ENCODE assay signal across 13 cellular contexts in the genomic region with DNA sequence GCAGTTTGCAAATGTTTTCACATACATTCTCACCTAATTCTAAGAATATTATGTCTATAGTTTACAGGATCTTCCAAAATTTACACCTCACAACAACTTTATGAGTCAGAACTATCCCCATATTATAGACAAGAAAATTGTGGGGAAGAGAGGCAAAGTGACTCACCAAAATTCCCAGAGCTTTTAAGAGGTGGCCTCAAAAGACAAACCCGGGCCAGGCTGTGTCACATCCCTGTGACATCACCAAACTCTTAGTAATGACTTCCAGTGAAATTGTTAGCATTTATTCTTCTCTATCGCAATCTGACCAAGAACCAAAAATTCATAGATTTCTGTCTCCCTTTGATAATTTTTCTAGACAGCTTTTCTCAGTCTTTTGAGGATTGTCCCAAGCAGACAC.
A peak's percentile ranks its signal among the peaks of the same experiment; 100 is the strongest.
DNase-seq lines count a peak whose midpoint lies in the region; ATAC-seq, FAIRE-seq and TF ChIP-seq lines count a peak whose summit lies in the region.
"Had no signal": no experiment of that assay in that cellular context is flagged by ENCODE, and none has a peak within 500 bp of the region (broad histone marks: within the 10 kb centered on the region; RNA-seq: fewer than 3 reads in every experiment).

No MANE protein-coding gene starts in this region.

- no peak overlapping the region for H2BK120ac ChIP-seq in mesenchymal stem cell (ENCODE audit: low read depth, low read length)

- CTCF ChIA-PET in A549 (lab: Yijun Ruan, JAX) = no interaction called here

- H4K91ac ChIP-seq in mesenchymal stem cell (ENCODE audit: low read length) = no peak overlapping the region

- H2AK5ac ChIP-seq in mesenchymal stem cell (ENCODE audit: low read length, severe bottlenecking) = no peak overlapping the region

- no peak overlapping the region for H3K14ac ChIP-seq in mesenchymal stem cell (ENCODE audit: low read length in 2 of 2)

- POLR2A ChIA-PET in A549 (lab: Yijun Ruan, JAX) = no interaction called here

- peak; percentile 9 to 21 for DNase-seq in A549 (ENCODE audit: low read depth in 1 of 2, low spot score in 1 of 2)
- DNase-seq in MG63 = peak; percentile 45
- peak; percentile 34 for DNase-seq in dermis blood vessel endothelial cell
- DNase-seq in mesenchymal stem cell = peak; percentile 87
- no peak for DNase-seq in NCI-H1048 (lab: John Stamatoyannopoulos, UW)
- DNase-seq in T-helper 2 cell treated with Interferon-gamma antibody and Interleukin-4, amounts not matched to agents 5 μg/mL and 100 μg/mL, for 36 hours (ENCODE audit: low spot score) = no peak
- no peak for DNase-seq in D721Med (ENCODE audit: insufficient read length, low spot score)
- DNase-seq: activated B cell treated with CpG ODN at 0.5 μM for 24 hours; DMS79 treated with DMSO at 0.1 percent for 48 hours; NCI-H2029 treated with DMSO at 0.1 percent for 48 hours; spleen; stimulated activated CD8-positive, alpha-beta memory T cell treated with anti-CD3 and anti-CD28 coated beads, Interleukin-4, amount 100 ng/mL, for 48 hours had no signal

- H3K9ac ChIP-seq in mesenchymal stem cell (ENCODE audit: low read length) = peak overlapping the region; percentile 73

- H3K79me1 ChIP-seq in mesenchymal stem cell (replicated peaks; ENCODE audit: low read length, poor library complexity, severe bottlenecking) = no peaks in the 10 kb centered on the region

- no peak for FAIRE-seq in A549 (lab: Jason Lieb, UNC)
- no peak for FAIRE-seq in D721Med (lab: Jason Lieb, UNC)

- no peak overlapping the region for H3K27ac Mint-ChIP-seq in T-helper 2 cell treated with Interferon-gamma antibody and Interleukin-4, amounts not matched to agents 5 μg/mL and 100 μg/mL, for 36 hours
- H3K27ac Mint-ChIP-seq: activated B cell treated with CpG ODN at 0.5 μM for 24 hours had no signal

- no peaks in the 10 kb centered on the region for H3K27me3 Mint-ChIP-seq in T-helper 2 cell treated with Interferon-gamma antibody and Interleukin-4, amounts not matched to agents 5 μg/mL and 100 μg/mL, for 36 hours (ENCODE audit: low read depth)
- H3K27me3 Mint-ChIP-seq: activated B cell treated with CpG ODN at 0.5 μM for 24 hours had no signal

- no peak overlapping the region for H4K8ac ChIP-seq in mesenchymal stem cell (ENCODE audit: low read length)

- no peaks in the 10 kb centered on the region for H3K9me3 Mint-ChIP-seq in T-helper 2 cell treated with Interferon-gamma antibody and Interleukin-4, amounts not matched to agents 5 μg/mL and 100 μg/mL, for 36 hours
- H3K9me3 Mint-ChIP-seq: activated B cell treated with CpG ODN at 0.5 μM for 24 hours had no signal

- H3K27me3 ChIP-seq in MG63 = no peaks in the 10 kb centered on the region
- no peaks in the 10 kb centered on the region for H3K27me3 ChIP-seq in mesenchymal stem cell (ENCODE audit: control insufficient read depth in 1 of 2, insufficient read depth in 1 of 2, low read length in 2 of 2)
- H3K27me3 ChIP-seq: spleen had no signal

- no peaks in the 10 kb centered on the region for H3K36me3 Mint-ChIP-seq in T-helper 2 cell treated with Interferon-gamma antibody and Interleukin-4, amounts not matched to agents 5 μg/mL and 100 μg/mL, for 36 hours (ENCODE audit: low read depth)

- H3K4me3 Mint-ChIP-seq in T-helper 2 cell treated with Interferon-gamma antibody and Interleukin-4, amounts not matched to agents 5 μg/mL and 100 μg/mL, for 36 hours = no peak overlapping the region
- H3K4me3 Mint-ChIP-seq: activated B cell treated with CpG ODN at 0.5 μM for 24 hours had no signal

- peak overlapping the region; percentile 48 for H2BK5ac ChIP-seq in mesenchymal stem cell (ENCODE audit: low read depth, low read length, poor library complexity, severe bottlenecking)

- TF ChIP-seq CTCF in A549 (IDR thresholded peaks at IDR 0.05) (no peak), D721Med (IDR thresholded peaks at IDR 0.05; ENCODE audit: insufficient read depth, missing control alignments) (no peak)

- no peak overlapping the region for H3K18ac ChIP-seq in mesenchymal stem cell (ENCODE audit: low read depth in 1 of 2, low read length in 2 of 2)

- H3K4me1 ChIP-seq in A549 (peaks cover 15% of the 10 kb centered on the region), mesenchymal stem cell (ENCODE audit: control insufficient read depth, insufficient read depth, low read depth, low read length) (peaks cover 15% of the 10 kb centered on the region)
- H3K4me1 ChIP-seq: spleen had no signal

- no peak overlapping the region for H3K4me3 ChIP-seq in A549
- H3K4me3 ChIP-seq in MG63 = no peak overlapping the region
- H3K4me3 ChIP-seq in mesenchymal stem cell (ENCODE audit: insufficient read depth in 1 of 2, low read depth in 1 of 2, low read length in 2 of 2) = peak overlapping the region in 1 of 2 experiments; percentile 58
- H3K4me3 ChIP-seq: spleen had no signal

- TF ChIP-seq EP300 in A549 (IDR thresholded peaks at IDR 0.05) = no peak

- H3K9me3 ChIP-seq in A549 (no peaks in the 10 kb centered on the region), MG63 (no peaks in the 10 kb centered on the region), mesenchymal stem cell (ENCODE audit: control insufficient read depth, low read length) (peaks cover 6% of the 10 kb centered on the region)
- H3K9me3 ChIP-seq: spleen had no signal

- H3K36me3 ChIP-seq in MG63 (no peaks in the 10 kb centered on the region), mesenchymal stem cell (ENCODE audit: control insufficient read depth in 1 of 2, insufficient read depth in 2 of 2, low read depth in 1 of 2, low read length in 2 of 2) (peaks cover 0 to 3% of the 10 kb centered on the region in 2 experiments)
- H3K36me3 ChIP-seq: spleen had no signal

- H2AFZ ChIP-seq in mesenchymal stem cell (ENCODE audit: low read depth, low read length) = no peak overlapping the region

- H2BK12ac ChIP-seq in mesenchymal stem cell (ENCODE audit: low read length in 2 of 2) = no peak overlapping the region

- 0 out of 6 replicates have a peak overlapping the region, but pooled peaks of 1 of the 2 experiments have one; percentile 3 for H3K27ac ChIP-seq in A549
- H3K27ac ChIP-seq in mesenchymal stem cell (ENCODE audit: low read length, poor library complexity, severe bottlenecking) = peak overlapping the region; percentile 91
- H3K27ac ChIP-seq: spleen had no signal

- no peak overlapping the region for H3K4ac ChIP-seq in mesenchymal stem cell (ENCODE audit: low read depth in 1 of 2, low read length in 2 of 2)

- H3K23ac ChIP-seq in mesenchymal stem cell (ENCODE audit: low read length in 2 of 2) = no peak overlapping the region

- WGBS in A549 (ENCODE audit: missing lambda C conversion rate) = 25% methylated on average over 2 of the region's 2 CpGs
- WGBS in mesenchymal stem cell = 29% methylated on average over 2 of the region's 2 CpGs

- TF ChIP-seq POLR2A in A549 (IDR thresholded peaks at IDR 0.05; ENCODE audit: low read length) = no peak

- TF ChIP-seq RAD21 in A549 (conservative IDR thresholded peaks at IDR 0.05 in 1 of 2, IDR thresholded peaks at IDR 0.05 in 1 of 2) = no peak

- no peak overlapping the region for H2BK15ac ChIP-seq in mesenchymal stem cell (ENCODE audit: low read depth, poor library complexity, severe bottlenecking)

- ATAC-seq in A549 = no peak
- ATAC-seq in HG02870 (IDR thresholded peaks at IDR 0.05; ENCODE audit: unreplicated experiment) = no peak

- H3K4me2 ChIP-seq in A549 = peak overlapping the region; percentile 37
- no peak overlapping the region for H3K4me2 ChIP-seq in mesenchymal stem cell (ENCODE audit: low read length, poor library complexity, severe bottlenecking)

- H3K4me1 Mint-ChIP-seq in T-helper 2 cell treated with Interferon-gamma antibody and Interleukin-4, amounts not matched to agents 5 μg/mL and 100 μg/mL, for 36 hours (ENCODE audit: low read depth) = no peaks in the 10 kb centered on the region
- H3K4me1 Mint-ChIP-seq: activated B cell treated with CpG ODN at 0.5 μM for 24 hours had no signal

TF ChIP-seq in A549, 52 proteins besides CTCF, POLR2A, EP300 and RAD21 (continues in another document):
- TF ChIP-seq SREBF2 (IDR thresholded peaks at IDR 0.05) (no peak), HOXA7 (CRISPR knock-in tag; IDR thresholded peaks at IDR 0.05) (no peak), ZNF302 (CRISPR knock-in tag; IDR thresholded peaks at IDR 0.05) (no peak), SMC3 (IDR thresholded peaks at IDR 0.05) (no peak), FOSB (CRISPR knock-in tag; IDR thresholded peaks at IDR 0.05) (no peak), ZFP36 (IDR thresholded peaks at IDR 0.05; ENCODE audit: borderline replicate concordance, partially characterized antibody) (no peak), KDM5A (IDR thresholded peaks at IDR 0.05) (no peak), MYC (IDR thresholded peaks at IDR 0.05; ENCODE audit: borderline replicate concordance, low read length) (no peak), BHLHE40 (IDR thresholded peaks at IDR 0.05; ENCODE audit: low read depth, low read length) (no peak), MAZ (IDR thresholded peaks at IDR 0.05; ENCODE audit: borderline replicate concordance, low read depth, low read length) (no peak), RFX5 (IDR thresholded peaks at IDR 0.05) (no peak), JUNB (IDR thresholded peaks at IDR 0.05) (no peak)
- TF ChIP-seq, protein P1, sequence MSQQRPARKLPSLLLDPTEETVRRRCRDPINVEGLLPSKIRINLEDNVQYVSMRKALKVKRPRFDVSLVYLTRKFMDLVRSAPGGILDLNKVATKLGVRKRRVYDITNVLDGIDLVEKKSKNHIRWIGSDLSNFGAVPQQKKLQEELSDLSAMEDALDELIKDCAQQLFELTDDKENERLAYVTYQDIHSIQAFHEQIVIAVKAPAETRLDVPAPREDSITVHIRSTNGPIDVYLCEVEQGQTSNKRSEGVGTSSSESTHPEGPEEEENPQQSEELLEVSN (IDR thresholded peaks at IDR 0.05; ENCODE audit: borderline replicate concordance, low read depth) = no peak
- TF ChIP-seq, protein P2, sequence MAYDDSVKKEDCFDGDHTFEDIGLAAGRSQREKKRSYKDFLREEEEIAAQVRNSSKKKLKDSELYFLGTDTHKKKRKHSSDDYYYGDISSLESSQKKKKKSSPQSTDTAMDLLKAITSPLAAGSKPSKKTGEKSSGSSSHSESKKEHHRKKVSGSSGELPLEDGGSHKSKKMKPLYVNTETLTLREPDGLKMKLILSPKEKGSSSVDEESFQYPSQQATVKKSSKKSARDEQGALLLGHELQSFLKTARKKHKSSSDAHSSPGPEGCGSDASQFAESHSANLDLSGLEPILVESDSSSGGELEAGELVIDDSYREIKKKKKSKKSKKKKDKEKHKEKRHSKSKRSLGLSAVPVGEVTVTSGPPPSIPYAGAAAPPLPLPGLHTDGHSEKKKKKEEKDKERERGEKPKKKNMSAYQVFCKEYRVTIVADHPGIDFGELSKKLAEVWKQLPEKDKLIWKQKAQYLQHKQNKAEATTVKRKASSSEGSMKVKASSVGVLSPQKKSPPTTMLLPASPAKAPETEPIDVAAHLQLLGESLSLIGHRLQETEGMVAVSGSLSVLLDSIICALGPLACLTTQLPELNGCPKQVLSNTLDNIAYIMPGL (CRISPR knock-in tag; IDR thresholded peaks at IDR 0.05; ENCODE audit: borderline replicate concordance) = no peak
- TF ChIP-seq, protein P3, sequence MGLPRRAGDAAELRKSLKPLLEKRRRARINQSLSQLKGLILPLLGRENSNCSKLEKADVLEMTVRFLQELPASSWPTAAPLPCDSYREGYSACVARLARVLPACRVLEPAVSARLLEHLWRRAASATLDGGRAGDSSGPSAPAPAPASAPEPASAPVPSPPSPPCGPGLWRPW (IDR thresholded peaks at IDR 0.05) = no peak

Comparison
In these comparisons a context has a peak if more than half of its experiments do, and no peak if none do; other contexts are left out.
1. DNase-seq: peak in A549 (2 of 2), MG63 (single experiment), dermis blood vessel endothelial cell (single experiment) and mesenchymal stem cell (single experiment); none in NCI-H1048 (single experiment), T-helper 2 cell treated with Interferon-gamma antibody and Interleukin-4, amounts not matched to agents 5 μg/mL and 100 μg/mL, for 36 hours (single experiment) and D721Med (single experiment).